Comparison of ENCODE assay signal across 1 cellular context in the genomic region with DNA sequence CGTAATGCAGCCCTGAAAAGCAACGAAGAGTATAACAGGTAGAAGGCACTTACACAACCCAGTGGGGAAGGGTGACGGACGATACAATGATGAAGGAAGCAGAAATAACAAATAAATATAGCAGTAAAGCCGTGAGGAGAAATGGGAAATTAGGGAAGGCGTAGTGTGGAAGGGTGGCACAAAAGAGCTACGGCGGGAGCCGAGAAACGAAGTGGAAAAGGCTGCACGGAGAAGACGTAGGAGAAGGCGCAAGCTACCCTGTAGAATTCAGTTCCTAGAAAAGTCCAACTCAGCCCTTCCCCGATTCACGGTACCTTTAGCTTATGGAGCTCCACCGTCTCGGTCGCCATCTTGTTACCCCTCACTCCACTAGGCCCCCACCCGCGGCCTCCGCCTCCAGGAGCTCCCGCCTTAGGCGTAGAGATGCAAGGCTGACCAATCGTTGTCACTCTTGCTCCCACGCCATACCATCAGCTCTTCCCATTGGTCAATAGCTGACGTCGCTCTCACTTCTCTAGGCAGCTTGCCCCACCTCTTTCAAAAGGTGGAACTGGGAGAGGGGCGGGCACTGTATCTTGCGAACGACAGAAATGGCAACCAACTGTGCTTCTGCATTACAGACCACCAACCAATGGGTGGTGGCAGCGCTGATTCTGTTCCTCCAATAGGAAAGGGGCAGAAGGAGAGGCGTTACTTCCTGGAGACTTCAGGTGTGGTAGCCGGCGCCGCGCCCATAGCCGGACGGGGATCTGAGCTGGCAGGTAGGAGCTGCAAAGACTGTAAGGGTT.
TF ChIP-seq lines count a peak whose summit lies in the region.

A gene with protein sequence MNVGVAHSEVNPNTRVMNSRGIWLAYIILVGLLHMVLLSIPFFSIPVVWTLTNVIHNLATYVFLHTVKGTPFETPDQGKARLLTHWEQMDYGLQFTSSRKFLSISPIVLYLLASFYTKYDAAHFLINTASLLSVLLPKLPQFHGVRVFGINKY (plus strand): TSS at position 690 of the 788 bp plus-strand sequence. CDS start 959 bp downstream, outside the sequence.
A gene with protein sequence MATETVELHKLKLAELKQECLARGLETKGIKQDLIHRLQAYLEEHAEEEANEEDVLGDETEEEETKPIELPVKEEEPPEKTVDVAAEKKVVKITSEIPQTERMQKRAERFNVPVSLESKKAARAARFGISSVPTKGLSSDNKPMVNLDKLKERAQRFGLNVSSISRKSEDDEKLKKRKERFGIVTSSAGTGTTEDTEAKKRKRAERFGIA (minus strand): TSS at position 373 of the 788 bp plus-strand sequence. CDS start 23 bp downstream, at position 350.

TF ChIP-seq in HepG2, 621 proteins besides CTCF, POLR2A, EP300 and RAD21 (continued from another document and continues in another):
- TF ChIP-seq, protein P1, sequence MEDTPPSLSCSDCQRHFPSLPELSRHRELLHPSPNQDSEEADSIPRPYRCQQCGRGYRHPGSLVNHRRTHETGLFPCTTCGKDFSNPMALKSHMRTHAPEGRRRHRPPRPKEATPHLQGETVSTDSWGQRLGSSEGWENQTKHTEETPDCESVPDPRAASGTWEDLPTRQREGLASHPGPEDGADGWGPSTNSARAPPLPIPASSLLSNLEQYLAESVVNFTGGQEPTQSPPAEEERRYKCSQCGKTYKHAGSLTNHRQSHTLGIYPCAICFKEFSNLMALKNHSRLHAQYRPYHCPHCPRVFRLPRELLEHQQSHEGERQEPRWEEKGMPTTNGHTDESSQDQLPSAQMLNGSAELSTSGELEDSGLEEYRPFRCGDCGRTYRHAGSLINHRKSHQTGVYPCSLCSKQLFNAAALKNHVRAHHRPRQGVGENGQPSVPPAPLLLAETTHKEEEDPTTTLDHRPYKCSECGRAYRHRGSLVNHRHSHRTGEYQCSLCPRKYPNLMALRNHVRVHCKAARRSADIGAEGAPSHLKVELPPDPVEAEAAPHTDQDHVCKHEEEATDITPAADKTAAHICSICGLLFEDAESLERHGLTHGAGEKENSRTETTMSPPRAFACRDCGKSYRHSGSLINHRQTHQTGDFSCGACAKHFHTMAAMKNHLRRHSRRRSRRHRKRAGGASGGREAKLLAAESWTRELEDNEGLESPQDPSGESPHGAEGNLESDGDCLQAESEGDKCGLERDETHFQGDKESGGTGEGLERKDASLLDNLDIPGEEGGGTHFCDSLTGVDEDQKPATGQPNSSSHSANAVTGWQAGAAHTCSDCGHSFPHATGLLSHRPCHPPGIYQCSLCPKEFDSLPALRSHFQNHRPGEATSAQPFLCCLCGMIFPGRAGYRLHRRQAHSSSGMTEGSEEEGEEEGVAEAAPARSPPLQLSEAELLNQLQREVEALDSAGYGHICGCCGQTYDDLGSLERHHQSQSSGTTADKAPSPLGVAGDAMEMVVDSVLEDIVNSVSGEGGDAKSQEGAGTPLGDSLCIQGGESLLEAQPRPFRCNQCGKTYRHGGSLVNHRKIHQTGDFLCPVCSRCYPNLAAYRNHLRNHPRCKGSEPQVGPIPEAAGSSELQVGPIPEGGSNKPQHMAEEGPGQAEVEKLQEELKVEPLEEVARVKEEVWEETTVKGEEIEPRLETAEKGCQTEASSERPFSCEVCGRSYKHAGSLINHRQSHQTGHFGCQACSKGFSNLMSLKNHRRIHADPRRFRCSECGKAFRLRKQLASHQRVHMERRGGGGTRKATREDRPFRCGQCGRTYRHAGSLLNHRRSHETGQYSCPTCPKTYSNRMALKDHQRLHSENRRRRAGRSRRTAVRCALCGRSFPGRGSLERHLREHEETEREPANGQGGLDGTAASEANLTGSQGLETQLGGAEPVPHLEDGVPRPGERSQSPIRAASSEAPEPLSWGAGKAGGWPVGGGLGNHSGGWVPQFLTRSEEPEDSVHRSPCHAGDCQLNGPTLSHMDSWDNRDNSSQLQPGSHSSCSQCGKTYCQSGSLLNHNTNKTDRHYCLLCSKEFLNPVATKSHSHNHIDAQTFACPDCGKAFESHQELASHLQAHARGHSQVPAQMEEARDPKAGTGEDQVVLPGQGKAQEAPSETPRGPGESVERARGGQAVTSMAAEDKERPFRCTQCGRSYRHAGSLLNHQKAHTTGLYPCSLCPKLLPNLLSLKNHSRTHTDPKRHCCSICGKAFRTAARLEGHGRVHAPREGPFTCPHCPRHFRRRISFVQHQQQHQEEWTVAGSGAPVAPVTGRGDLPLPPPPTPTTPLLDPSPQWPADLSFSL (CRISPR knock-in tag; IDR thresholded peaks at IDR 0.05), result no peak
- TF ChIP-seq, protein P2, sequence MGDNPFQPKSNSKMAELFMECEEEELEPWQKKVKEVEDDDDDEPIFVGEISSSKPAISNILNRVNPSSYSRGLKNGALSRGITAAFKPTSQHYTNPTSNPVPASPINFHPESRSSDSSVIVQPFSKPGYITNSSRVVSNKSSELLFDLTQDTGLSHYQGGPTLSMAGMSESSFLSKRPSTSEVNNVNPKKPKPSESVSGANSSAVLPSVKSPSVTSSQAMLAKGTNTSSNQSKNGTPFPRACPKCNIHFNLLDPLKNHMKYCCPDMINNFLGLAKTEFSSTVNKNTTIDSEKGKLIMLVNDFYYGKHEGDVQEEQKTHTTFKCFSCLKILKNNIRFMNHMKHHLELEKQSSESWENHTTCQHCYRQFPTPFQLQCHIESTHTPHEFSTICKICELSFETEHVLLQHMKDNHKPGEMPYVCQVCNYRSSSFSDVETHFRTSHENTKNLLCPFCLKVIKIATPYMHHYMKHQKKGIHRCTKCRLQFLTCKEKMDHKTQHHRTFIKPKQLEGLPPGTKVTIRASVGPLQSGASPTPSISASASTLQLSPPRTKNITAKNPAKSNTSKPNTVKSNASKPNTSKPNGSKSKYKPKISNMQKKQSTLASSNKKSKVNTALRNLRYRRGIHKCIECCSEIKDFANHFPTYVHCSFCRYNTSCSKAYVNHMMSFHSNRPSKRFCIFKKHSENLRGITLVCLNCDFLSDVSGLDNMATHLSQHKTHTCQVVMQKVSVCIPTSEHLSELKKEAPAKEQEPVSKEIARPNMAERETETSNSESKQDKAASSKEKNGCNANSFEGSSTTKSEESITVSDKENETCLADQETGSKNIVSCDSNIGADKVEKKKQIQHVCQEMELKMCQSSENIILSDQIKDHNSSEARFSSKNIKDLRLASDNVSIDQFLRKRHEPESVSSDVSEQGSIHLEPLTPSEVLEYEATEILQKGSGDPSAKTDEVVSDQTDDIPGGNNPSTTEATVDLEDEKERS (CRISPR knock-in tag; IDR thresholded peaks at IDR 0.05), result peak; percentile 59; the same call in 1 of the 2 replicates
- no peak for TF ChIP-seq ZNF790 (CRISPR knock-in tag; IDR thresholded peaks at IDR 0.05; ENCODE audit: borderline replicate concordance)
- TF ChIP-seq FOXA3 (CRISPR knock-in tag; IDR thresholded peaks at IDR 0.05), result no peak
- peak; percentile 80 for TF ChIP-seq POLR2AphosphoS5 (IDR thresholded peaks at IDR 0.05; ENCODE audit: low read depth, low read length)
- no peak for TF ChIP-seq HDAC2 (CRISPR knock-in tag; IDR thresholded peaks at IDR 0.05)
- TF ChIP-seq ATF1 (CRISPR knock-in tag; IDR thresholded peaks at IDR 0.05), result peak; percentile 88
- no peak for TF ChIP-seq MAFK (conservative IDR thresholded peaks at IDR 0.05 in 1 of 2, IDR thresholded peaks at IDR 0.05 in 1 of 2; ENCODE audit: low read length in 2 of 2)
- peak; percentile 19 for TF ChIP-seq TEAD3 (CRISPR knock-in tag; optimal IDR thresholded peaks at IDR 0.05; ENCODE audit: borderline replicate concordance)
- TF ChIP-seq ZNF768 (CRISPR knock-in tag; IDR thresholded peaks at IDR 0.05), result no peak
- peak; percentile 53; the same call in 1 of the 2 replicates for TF ChIP-seq BORCS8-MEF2B (CRISPR knock-in tag; IDR thresholded peaks at IDR 0.05)
- no peak for TF ChIP-seq ZNF260 (CRISPR knock-in tag; IDR thresholded peaks at IDR 0.05; ENCODE audit: borderline replicate concordance, low read depth)
- TF ChIP-seq GABPA (IDR thresholded peaks at IDR 0.05; ENCODE audit: low read depth, low read length), result peak; percentile 68
- peak; percentile 91 for TF ChIP-seq GABPA (CRISPR knock-in tag; IDR thresholded peaks at IDR 0.05; ENCODE audit: low read depth)
- TF ChIP-seq DNMT1 (CRISPR knock-in tag; IDR thresholded peaks at IDR 0.05), result no peak
- TF ChIP-seq ZNF17 (CRISPR knock-in tag; IDR thresholded peaks at IDR 0.05), result no peak
- TF ChIP-seq, protein P3, sequence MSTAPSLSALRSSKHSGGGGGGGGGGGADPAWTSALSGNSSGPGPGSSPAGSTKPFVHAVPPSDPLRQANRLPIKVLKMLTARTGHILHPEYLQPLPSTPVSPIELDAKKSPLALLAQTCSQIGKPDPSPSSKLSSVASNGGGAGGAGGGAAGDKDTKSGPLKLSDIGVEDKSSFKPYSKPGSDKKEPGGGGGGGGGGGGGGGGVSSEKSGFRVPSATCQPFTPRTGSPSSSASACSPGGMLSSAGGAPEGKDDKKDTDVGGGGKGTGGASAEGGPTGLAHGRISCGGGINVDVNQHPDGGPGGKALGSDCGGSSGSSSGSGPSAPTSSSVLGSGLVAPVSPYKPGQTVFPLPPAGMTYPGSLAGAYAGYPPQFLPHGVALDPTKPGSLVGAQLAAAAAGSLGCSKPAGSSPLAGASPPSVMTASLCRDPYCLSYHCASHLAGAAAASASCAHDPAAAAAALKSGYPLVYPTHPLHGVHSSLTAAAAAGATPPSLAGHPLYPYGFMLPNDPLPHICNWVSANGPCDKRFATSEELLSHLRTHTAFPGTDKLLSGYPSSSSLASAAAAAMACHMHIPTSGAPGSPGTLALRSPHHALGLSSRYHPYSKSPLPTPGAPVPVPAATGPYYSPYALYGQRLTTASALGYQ (CRISPR knock-in tag; IDR thresholded peaks at IDR 0.05), result 0 out of 2 replicates have a peak, but pooled peaks have one; percentile 12
- TF ChIP-seq, protein P4, sequence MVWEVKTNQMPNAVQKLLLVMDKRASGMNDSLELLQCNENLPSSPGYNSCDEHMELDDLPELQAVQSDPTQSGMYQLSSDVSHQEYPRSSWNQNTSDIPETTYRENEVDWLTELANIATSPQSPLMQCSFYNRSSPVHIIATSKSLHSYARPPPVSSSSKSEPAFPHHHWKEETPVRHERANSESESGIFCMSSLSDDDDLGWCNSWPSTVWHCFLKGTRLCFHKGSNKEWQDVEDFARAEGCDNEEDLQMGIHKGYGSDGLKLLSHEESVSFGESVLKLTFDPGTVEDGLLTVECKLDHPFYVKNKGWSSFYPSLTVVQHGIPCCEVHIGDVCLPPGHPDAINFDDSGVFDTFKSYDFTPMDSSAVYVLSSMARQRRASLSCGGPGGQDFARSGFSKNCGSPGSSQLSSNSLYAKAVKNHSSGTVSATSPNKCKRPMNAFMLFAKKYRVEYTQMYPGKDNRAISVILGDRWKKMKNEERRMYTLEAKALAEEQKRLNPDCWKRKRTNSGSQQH (CRISPR knock-in tag; IDR thresholded peaks at IDR 0.05; ENCODE audit: low read depth), result peak; percentile 73; the same call in 1 of the 2 replicates
- TF ChIP-seq CC2D1A (CRISPR knock-in tag; IDR thresholded peaks at IDR 0.05), result no peak
- TF ChIP-seq, protein P5, sequence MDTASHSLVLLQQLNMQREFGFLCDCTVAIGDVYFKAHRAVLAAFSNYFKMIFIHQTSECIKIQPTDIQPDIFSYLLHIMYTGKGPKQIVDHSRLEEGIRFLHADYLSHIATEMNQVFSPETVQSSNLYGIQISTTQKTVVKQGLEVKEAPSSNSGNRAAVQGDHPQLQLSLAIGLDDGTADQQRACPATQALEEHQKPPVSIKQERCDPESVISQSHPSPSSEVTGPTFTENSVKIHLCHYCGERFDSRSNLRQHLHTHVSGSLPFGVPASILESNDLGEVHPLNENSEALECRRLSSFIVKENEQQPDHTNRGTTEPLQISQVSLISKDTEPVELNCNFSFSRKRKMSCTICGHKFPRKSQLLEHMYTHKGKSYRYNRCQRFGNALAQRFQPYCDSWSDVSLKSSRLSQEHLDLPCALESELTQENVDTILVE (CRISPR knock-in tag; IDR thresholded peaks at IDR 0.05), result no peak
- no peak for TF ChIP-seq KAT2B (IDR thresholded peaks at IDR 0.05; ENCODE audit: borderline replicate concordance, low read depth, low read length)
- no peak for TF ChIP-seq ZKSCAN5 (CRISPR knock-in tag; IDR thresholded peaks at IDR 0.05)
- TF ChIP-seq, protein P6, sequence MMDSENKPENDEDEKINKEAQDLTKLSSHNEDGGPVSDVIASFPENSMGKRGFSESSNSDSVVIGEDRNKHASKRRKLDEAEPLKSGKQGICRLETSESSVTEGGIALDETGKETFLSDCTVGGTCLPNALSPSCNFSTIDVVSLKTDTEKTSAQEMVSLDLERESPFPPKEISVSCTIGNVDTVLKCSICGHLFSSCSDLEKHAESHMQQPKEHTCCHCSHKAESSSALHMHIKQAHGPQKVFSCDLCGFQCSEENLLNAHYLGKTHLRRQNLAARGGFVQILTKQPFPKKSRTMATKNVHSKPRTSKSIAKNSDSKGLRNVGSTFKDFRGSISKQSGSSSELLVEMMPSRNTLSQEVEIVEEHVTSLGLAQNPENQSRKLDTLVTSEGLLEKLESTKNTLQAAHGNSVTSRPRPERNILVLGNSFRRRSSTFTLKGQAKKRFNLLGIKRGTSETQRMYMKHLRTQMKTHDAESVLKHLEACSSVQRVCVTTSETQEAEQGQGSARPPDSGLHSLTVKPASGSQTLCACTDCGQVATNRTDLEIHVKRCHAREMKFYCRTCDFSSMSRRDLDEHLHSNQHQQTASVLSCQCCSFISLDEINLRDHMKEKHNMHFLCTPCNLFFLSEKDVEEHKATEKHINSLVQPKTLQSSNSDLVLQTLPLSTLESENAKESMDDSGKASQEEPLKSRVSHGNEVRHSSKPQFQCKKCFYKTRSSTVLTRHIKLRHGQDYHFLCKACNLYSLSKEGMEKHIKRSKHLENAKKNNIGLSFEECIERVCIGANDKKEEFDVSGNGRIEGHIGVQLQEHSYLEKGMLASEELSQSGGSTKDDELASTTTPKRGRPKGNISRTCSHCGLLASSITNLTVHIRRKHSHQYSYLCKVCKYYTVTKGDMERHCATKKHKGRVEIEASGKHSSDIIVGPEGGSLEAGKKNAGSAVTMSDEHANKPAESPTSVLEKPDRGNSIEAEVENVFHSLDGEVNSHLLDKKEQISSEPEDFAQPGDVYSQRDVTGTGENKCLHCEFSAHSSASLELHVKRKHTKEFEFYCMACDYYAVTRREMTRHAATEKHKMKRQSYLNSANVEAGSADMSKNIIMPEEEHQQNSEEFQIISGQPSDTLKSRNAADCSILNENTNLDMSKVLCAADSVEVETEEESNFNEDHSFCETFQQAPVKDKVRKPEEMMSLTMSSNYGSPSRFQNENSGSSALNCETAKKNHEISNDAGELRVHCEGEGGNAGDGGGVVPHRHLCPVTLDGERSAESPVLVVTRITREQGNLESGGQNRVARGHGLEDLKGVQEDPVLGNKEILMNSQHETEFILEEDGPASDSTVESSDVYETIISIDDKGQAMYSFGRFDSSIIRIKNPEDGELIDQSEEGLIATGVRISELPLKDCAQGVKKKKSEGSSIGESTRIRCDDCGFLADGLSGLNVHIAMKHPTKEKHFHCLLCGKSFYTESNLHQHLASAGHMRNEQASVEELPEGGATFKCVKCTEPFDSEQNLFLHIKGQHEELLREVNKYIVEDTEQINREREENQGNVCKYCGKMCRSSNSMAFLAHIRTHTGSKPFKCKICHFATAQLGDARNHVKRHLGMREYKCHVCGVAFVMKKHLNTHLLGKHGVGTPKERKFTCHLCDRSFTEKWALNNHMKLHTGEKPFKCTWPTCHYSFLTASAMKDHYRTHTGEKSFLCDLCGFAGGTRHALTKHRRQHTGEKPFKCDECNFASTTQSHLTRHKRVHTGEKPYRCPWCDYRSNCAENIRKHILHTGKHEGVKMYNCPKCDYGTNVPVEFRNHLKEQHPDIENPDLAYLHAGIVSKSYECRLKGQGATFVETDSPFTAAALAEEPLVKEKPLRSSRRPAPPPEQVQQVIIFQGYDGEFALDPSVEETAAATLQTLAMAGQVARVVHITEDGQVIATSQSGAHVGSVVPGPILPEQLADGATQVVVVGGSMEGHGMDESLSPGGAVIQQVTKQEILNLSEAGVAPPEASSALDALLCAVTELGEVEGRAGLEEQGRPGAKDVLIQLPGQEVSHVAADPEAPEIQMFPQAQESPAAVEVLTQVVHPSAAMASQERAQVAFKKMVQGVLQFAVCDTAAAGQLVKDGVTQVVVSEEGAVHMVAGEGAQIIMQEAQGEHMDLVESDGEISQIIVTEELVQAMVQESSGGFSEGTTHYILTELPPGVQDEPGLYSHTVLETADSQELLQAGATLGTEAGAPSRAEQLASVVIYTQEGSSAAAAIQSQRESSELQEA (CRISPR knock-in tag; IDR thresholded peaks at IDR 0.05; ENCODE audit: not compliant biosample characterization), result no peak
- TF ChIP-seq CEBPG (CRISPR knock-in tag; IDR thresholded peaks at IDR 0.05), result peak; percentile 4
- TF ChIP-seq ZFP36 (IDR thresholded peaks at IDR 0.05; ENCODE audit: borderline replicate concordance, low read depth, low read length, partially characterized antibody), result no peak
